In the genomic region with DNA sequence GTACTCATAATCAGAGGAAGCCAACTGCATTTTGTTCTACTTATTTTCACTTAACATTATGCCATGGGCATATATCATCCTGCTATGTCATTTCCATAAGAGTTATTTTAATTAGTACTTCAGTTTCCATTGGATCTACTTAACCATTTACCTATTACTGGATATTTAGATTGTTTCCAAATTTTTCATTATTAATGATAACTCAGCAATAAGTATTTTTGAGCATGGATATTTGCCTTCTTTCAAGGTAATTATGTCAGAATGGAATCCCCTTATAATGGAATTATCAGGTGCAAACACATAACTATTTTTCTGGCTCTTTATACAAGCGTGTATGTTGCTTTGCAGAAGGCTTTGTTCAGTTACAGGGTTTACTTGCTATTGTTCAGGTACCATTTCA, we compare ENCODE assay signal across 27 cellular contexts.
"Had no signal": no experiment of that assay in that cellular context is flagged by ENCODE, and none has a peak within 500 bp of the region (broad histone marks: within the 10 kb centered on the region; RNA-seq: fewer than 3 reads in every experiment).

No MANE protein-coding gene starts in this region.

- H3K36me3 ChIP-seq: adrenal gland, esophagus squamous epithelium had no signal

- ATAC-seq: activated CD4-positive, alpha-beta T cell treated with anti-CD3 and anti-CD28 coated beads for 36 hours; activated CD8-positive, alpha-beta memory T cell treated with anti-CD3 and anti-CD28 coated beads, Interleukin-2, amount 10 ng/mL, durations not matched to agents 7 days and 5 days; activated CD8-positive, alpha-beta T cell treated with anti-CD3 and anti-CD28 coated beads, Interleukin-2, amount 10 ng/mL, durations not matched to agents 7 days and 5 days; activated naive CD8-positive, alpha-beta T cell treated with anti-CD3 and anti-CD28 coated beads, Interleukin-2, amount 50 U/mL, for 24 hours; body of pancreas; effector memory CD8-positive, alpha-beta T cell had no signal

- DNase-seq: activated CD4-positive, alpha-beta memory T cell treated with anti-CD3 and anti-CD28 coated beads for 36 hours; activated CD4-positive, alpha-beta T cell treated with anti-CD3 and anti-CD28 coated beads for 36 hours; activated CD4-positive, alpha-beta T cell treated with anti-CD3 and anti-CD28 coated beads, Interleukin-2, amount 10 ng/mL, durations not matched to agents 24 days and 14 days; activated CD4-positive, CD25-positive, alpha-beta regulatory T cell; activated CD4-positive, CD25-positive, alpha-beta regulatory T cell treated with anti-CD3 and anti-CD28 coated beads, Interleukin-2, amount 50 U/mL, for 72 hours; activated CD8-positive, alpha-beta memory T cell treated with anti-CD3 and anti-CD28 coated beads, Interleukin-2, amount 10 ng/mL, durations not matched to agents 7 days and 5 days; activated CD8-positive, alpha-beta memory T cell treated with anti-CD3 and anti-CD28 coated beads, Interleukin-2, amount 50 U/mL, for 4 hours; activated CD8-positive, alpha-beta T cell treated with anti-CD3 and anti-CD28 coated beads, Interleukin-2, amount 10 ng/mL, durations not matched to agents 7 days and 5 days; activated effector memory CD4-positive, alpha-beta T cell treated with anti-CD3 and anti-CD28 coated beads, Interleukin-2, amount 50 U/mL, for 16 hours; activated naive CD4-positive, alpha-beta T cell treated with anti-CD3 and anti-CD28 coated beads for 36 hours; activated naive CD8-positive, alpha-beta T cell treated with anti-CD3 and anti-CD28 coated beads for 36 hours; activated naive CD8-positive, alpha-beta T cell treated with anti-CD3 and anti-CD28 coated beads, Interleukin-2, amount 50 U/mL, for 24 hours; activated T-cell treated with anti-CD3 and anti-CD28 coated beads, Interleukin-2, amount 50 U/mL, for 1 hour; activated T-cell treated with anti-CD3 and anti-CD28 coated beads, Interleukin-2, amount 50 U/mL, for 48 hours; adrenal gland; amygdala; aorta; body of pancreas; caudate nucleus; cortex of kidney; dermis blood vessel endothelial cell; effector CD4-positive, alpha-beta T cell; effector memory CD8-positive, alpha-beta T cell; erythroblast; esophagus squamous epithelium; glutamatergic neuron; T-helper 2 cell had no signal

- H3K4me1 ChIP-seq: adrenal gland, body of pancreas had no signal

- H3K9me3 ChIP-seq: adrenal gland, body of pancreas had no signal

- H3K4me3 ChIP-seq: adrenal gland, body of pancreas, esophagus squamous epithelium had no signal

- H3K27me3 ChIP-seq: adrenal gland, body of pancreas, esophagus squamous epithelium had no signal

- H3K27ac ChIP-seq: adrenal gland, body of pancreas had no signal
